In the genomic region with DNA sequence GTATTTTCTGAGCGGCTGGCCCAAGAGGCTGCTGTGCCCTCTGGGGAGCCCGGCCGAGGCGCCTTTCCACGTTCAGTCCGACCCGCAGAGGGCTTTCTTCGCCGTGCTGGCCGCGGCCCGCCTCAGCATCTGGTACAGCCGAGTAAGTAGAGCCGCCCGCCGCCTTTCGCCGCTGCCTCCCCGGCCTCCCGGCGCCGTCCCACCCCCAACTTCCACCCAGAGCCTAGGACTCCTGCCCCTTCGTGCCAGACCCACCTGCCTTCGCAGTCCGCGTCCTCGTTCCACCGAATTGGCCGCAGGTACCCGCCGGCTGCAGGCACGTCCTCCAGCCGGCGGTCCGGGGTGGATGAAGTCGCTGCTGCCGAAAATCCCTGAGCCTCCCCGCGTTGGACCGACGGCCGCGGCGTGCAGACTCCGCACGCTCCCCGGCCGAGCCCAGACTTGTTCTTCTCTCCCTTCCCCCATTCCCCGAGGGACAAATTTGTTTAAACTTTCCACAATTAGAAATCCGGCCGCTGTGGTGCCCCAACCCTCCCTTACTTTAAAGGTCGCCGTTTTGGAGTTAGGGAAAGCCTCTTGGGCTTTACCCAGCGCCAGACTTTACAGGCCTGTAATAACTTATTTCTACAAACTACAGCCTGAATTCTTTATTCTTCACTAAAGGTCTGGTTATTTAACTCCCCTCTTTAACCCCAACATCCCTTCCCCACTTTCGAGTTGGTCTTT, we compare ENCODE assay signal across 8 cellular contexts. TPM values are rescaled to one million over a fixed set of nuclear protein-coding genes. Genes with fewer than 3 reads are reported as not detected.
DNase-seq lines count a peak whose midpoint lies in the region; ATAC-seq and TF ChIP-seq lines count a peak whose summit lies in the region.

No MANE protein-coding gene starts in this region.

- ATAC-seq in GM18873 (IDR thresholded peaks at IDR 0.05; ENCODE audit: low FRiP score, unreplicated experiment): peak; percentile 2
- ATAC-seq in HG03175 (IDR thresholded peaks at IDR 0.05; ENCODE audit: unreplicated experiment): peak; percentile 3

- H3K4me3 ChIP-seq in SJSA1: peak overlapping the region; percentile 90
- peak overlapping the region; percentile 64 to 97 (median 82) for H3K4me3 ChIP-seq in adrenal gland
- peak overlapping the region; percentile 98 for H3K4me3 ChIP-seq in left ventricle myocardium inferior
- peak overlapping the region; percentile 90 to 99 for H3K4me3 ChIP-seq in prostate gland

- H3K36me3 ChIP-seq in SJSA1: peaks cover 12% of the 10 kb centered on the region
- H3K36me3 ChIP-seq in adrenal gland (replicated peaks in 1 of 2): no peaks in the 10 kb centered on the region
- no peaks in the 10 kb centered on the region for H3K36me3 ChIP-seq in left ventricle myocardium inferior
- H3K36me3 ChIP-seq in prostate gland: no peaks in the 10 kb centered on the region

- H3K4me1 ChIP-seq in SJSA1 (replicated peaks) (peaks cover 41% of the 10 kb centered on the region), adrenal gland (replicated peaks in 1 of 2) (peaks cover 14 to 51% of the 10 kb centered on the region in 2 donors), left ventricle myocardium inferior (peaks cover 86% of the 10 kb centered on the region), prostate gland (replicated peaks) (peaks cover 2% of the 10 kb centered on the region)

- H3K27me3 ChIP-seq in SJSA1 (replicated peaks) (no peaks in the 10 kb centered on the region), adrenal gland (no peaks in the 10 kb centered on the region), left ventricle myocardium inferior (ENCODE audit: low read depth) (no peaks in the 10 kb centered on the region), prostate gland (replicated peaks; ENCODE audit: insufficient read depth) (no peaks in the 10 kb centered on the region)

- DNase-seq in AG08396 (ENCODE audit: low spot score) (peak; percentile 39), SJSA1 (ENCODE audit: low read depth in 1 of 2, low spot score in 2 of 2) (peak; percentile 38 to 43), adrenal gland (peak; percentile 43 to 74 (median 60)), left ventricle myocardium inferior (peak; percentile 61), prostate gland (ENCODE audit: low spot score) (peak; percentile 20), HuH-7.5 (ENCODE audit: low spot score) (no peak)

- H3K27ac ChIP-seq in SJSA1 (peak overlapping the region; percentile 85), adrenal gland (peak overlapping the region; percentile 84 to 98 (median 92)), left ventricle myocardium inferior (replicated peaks) (peak overlapping the region; percentile 99), prostate gland (peak overlapping the region; percentile 92 to 98)

- WGBS in adrenal gland, 4 donors: 0 to 1% (median 0%) methylated on average over 28 to 55 of the region's 55 CpGs
- under 1% methylated on average over 54 of the region's 55 CpGs for WGBS in prostate gland

- H3K9me3 ChIP-seq in SJSA1 (replicated peaks) (no peaks in the 10 kb centered on the region; the same call in 1 of the 2 replicates), adrenal gland (replicated peaks in 1 of 3) (no peaks in the 10 kb centered on the region), left ventricle myocardium inferior (replicated peaks) (no peaks in the 10 kb centered on the region), prostate gland (no peaks in the 10 kb centered on the region)

- TF ChIP-seq POLR2A in adrenal gland (IDR thresholded peaks at IDR 0.05): no peak
- TF ChIP-seq POLR2A in prostate gland (IDR thresholded peaks at IDR 0.05): no peak

- TF ChIP-seq CTCF in adrenal gland (IDR thresholded peaks at IDR 0.05) (no peak), left ventricle myocardium inferior (IDR thresholded peaks at IDR 0.05; ENCODE audit: borderline replicate concordance) (no peak), prostate gland (IDR thresholded peaks at IDR 0.05) (no peak)

- intact Hi-C loops in adrenal gland (cut with DNase I) (no loop called here), left ventricle myocardium inferior (cut with micrococcal nuclease) (loop anchor here (10.0 kb wide), 1 partner anchor 65 kb away; no protein-coding TSS in a partner anchor), prostate gland (cut with DNase I) (loop anchor here (10.0 kb wide), 2 partner anchors 785 to 955 kb away; a partner anchor contains a TSS)

RNA-seq across cellular contexts. Expression of a gene that starts 0.6 kb away (rescaled TPM):
- total RNA-seq in SJSA1 (2014; rRNA removed; shearing (Covaris generic)): 25.3 and 35.0 TPM in 2 replicates
- total RNA-seq in adrenal gland: 10 to 100 TPM; 15.4 to 33.1 (median 18.6) TPM
- 10 to 100 TPM in 1 of 3 donors, 1 to 10 TPM in 2; 3.6 to 11.3 (median 3.8) TPM for polyA plus RNA-seq in adrenal gland
- 7.1 TPM for total RNA-seq in left ventricle myocardium inferior
- 10 to 100 TPM; 18.0 to 49.8 TPM for total RNA-seq in prostate gland

Comparison
In these comparisons a context has a peak if more than half of its experiments do, and no peak if none do; other contexts are left out.
1. intact Hi-C loops: an anchor here in left ventricle myocardium inferior (10.0 kb wide) and prostate gland (10.0 kb wide); none called in adrenal gland.